27 cellular contexts compared by ENCODE assay signal in the genomic region with DNA sequence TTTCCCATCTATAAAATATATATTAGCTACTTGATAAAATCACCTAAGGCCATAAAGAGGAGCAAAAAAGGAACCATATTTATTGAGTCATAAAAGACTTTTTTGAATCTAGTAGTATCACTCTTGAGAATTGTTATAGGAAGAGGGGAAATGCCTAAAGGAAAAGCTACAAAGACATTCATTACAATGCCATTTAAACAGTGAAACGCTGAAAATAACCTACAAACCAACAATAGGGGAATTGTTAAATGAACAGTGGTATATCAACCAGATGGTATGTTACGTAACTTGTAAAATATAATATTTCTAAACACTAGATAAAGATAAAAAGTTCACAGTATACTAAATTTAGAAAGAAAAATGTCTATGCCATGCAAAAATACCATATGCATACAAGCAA. TPM values are rescaled to one million over a fixed set of nuclear protein-coding genes. Genes with fewer than 3 reads are reported as not detected.
"Had no signal": no experiment of that assay in that cellular context is flagged by ENCODE, and none has a peak within 500 bp of the region (broad histone marks: within the 10 kb centered on the region; RNA-seq: fewer than 3 reads in every experiment).

No MANE protein-coding gene starts in this region.

- DNase-seq: colonic mucosa; cortex of kidney; dermis blood vessel endothelial cell; effector CD4-positive, alpha-beta T cell; effector CD8-positive, alpha-beta T cell; effector memory CD4-positive, alpha-beta T cell; effector memory CD8-positive, alpha-beta T cell; endodermal cell; erythroblast; esophagus squamous epithelium; foreskin fibroblast; foreskin keratinocyte; gastrocnemius medialis; glutamatergic neuron; head of caudate nucleus; heart left ventricle; heart right ventricle had no signal

- H3K27me3 ChIP-seq: colonic mucosa, esophagus muscularis mucosa, gastrocnemius medialis, gastroesophageal sphincter, hepatocyte had no signal

- H3K27ac ChIP-seq: colonic mucosa, coronary artery, epithelial cell of prostate, esophagus muscularis mucosa, esophagus squamous epithelium, foreskin keratinocyte, gastrocnemius medialis, gastroesophageal sphincter, heart left ventricle, heart right ventricle, hepatocyte had no signal

- ATAC-seq: effector memory CD8-positive, alpha-beta T cell; esophagus mucosa; gastrocnemius medialis; gastroesophageal sphincter; heart left ventricle; heart right ventricle had no signal

- H3K4me3 ChIP-seq: colonic mucosa, coronary artery, esophagus muscularis mucosa, esophagus squamous epithelium, gastrocnemius medialis, gastroesophageal sphincter, heart left ventricle, heart right ventricle, hepatocyte had no signal

RNA-seq across cellular contexts. Expression of gene FAM181B, which starts 47.5 kb away (rescaled TPM):
- total RNA-seq: dermis microvascular lymphatic vessel endothelial cell, endothelial cell of umbilical vein, fibroblast of villous mesenchyme had no signal
- polyA plus RNA-seq: endothelial cell of umbilical vein, fibroblast of lung had no signal
